ENCODE assay signal across 1 cellular context in the genomic region with DNA sequence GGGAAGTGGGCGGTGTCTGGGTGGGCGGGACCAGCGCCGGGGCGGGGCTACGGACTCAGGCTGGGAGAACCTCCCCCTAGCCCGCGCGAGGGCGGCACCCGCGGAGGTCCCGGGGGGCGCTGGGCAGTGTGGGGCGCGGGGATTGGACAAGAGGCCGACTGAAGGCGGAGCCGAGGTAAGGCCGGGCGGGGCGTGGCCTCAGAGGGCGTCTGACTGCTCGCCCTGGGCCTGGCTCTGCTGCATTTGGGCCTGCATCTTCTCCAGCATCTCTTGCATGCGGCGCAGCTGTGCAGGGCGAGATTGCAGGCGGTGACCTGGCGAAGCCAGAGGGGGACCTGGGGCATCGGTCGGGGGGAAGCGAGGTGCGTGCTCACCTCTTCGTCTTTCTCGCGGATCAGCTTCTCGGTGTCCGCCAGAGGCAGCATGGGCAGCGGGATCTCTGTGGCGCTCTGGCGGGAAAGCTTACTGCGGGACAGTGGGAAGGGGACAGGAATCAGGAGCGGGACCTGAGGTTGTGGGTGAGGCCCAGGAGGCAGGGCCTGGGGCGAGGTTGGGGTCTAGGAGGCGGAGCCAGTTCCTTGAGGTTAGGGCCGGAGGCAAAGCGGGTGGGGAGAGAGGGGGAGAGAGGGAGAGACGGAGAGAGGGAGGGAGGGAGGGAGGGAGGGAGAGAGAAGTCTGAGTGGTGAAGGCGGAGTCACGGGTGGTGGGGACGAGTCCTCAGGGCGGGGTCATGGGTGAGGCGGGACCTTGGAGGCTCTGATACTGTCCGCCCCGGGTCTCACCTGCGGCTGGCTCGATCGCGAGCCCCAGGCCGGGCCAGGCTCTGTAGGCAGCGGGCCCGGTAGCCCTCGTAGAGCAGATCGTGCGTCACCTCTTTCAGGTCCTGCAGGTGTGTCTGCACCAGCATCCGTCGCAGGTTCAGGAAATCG.
TF ChIP-seq lines count a peak whose summit lies in the region.

No MANE protein-coding gene starts in this region.

TF ChIP-seq in HEK293, 187 proteins besides CTCF, POLR2A, EP300 and RAD21 (continued from another document):
- TF ChIP-seq, protein P1, sequence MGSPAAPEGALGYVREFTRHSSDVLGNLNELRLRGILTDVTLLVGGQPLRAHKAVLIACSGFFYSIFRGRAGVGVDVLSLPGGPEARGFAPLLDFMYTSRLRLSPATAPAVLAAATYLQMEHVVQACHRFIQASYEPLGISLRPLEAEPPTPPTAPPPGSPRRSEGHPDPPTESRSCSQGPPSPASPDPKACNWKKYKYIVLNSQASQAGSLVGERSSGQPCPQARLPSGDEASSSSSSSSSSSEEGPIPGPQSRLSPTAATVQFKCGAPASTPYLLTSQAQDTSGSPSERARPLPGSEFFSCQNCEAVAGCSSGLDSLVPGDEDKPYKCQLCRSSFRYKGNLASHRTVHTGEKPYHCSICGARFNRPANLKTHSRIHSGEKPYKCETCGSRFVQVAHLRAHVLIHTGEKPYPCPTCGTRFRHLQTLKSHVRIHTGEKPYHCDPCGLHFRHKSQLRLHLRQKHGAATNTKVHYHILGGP (tag by site-specific recombination; IDR thresholded peaks at IDR 0.05), result no peak
- no peak for TF ChIP-seq ZNF560 (tag by site-specific recombination; IDR thresholded peaks at IDR 0.05; ENCODE audit: borderline replicate concordance)
- peak; percentile 72 for TF ChIP-seq GLIS1 (tag by site-specific recombination; IDR thresholded peaks at IDR 0.05)
- TF ChIP-seq ZNF302 (tag by site-specific recombination; IDR thresholded peaks at IDR 0.05; ENCODE audit: low read depth), result no peak
- peak; percentile 93 for TF ChIP-seq ZNF610 (tag by site-specific recombination; IDR thresholded peaks at IDR 0.05; ENCODE audit: borderline replicate concordance)
- no peak for TF ChIP-seq ZNF596 (tag by site-specific recombination; IDR thresholded peaks at IDR 0.05)
- TF ChIP-seq ZNF214 (tag by site-specific recombination; IDR thresholded peaks at IDR 0.05; ENCODE audit: borderline replicate concordance), result no peak
- TF ChIP-seq ZBTB21 (tag by site-specific recombination; IDR thresholded peaks at IDR 0.05), result no peak
- no peak for TF ChIP-seq ZFP3 (tag by site-specific recombination; IDR thresholded peaks at IDR 0.05; ENCODE audit: low read depth)
- peak; percentile 69 for TF ChIP-seq PATZ1 (tag by site-specific recombination; IDR thresholded peaks at IDR 0.05)
TF ChIP-seq in HEK293: peak in this region for 61.
